In the genomic region with DNA sequence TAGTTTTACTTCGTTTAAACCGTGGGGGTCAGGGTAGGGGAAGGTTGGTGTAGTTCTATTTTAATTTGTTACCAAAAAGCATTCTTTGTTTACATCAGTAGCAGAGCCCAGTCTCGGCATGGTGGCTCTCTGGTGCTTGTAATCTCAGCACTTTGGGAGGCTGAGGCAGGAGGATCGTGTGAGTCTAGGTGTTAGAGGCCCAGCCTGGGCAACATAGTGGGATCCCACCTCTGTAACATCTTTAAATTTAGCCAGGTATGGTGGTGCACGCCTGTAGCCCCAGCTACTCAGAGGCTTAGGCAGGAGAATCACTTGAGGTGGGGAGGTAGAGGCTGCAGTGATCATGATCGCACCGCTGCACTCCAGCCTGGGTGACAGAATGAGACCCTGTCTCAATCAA, we compare ENCODE assay signal across 1 cellular context.
TF ChIP-seq lines count a peak whose summit lies in the region.

No MANE protein-coding gene starts in this region.

TF ChIP-seq in GM23338, 12 proteins besides CTCF, POLR2A, EP300 and RAD21:
- TF ChIP-seq JUNB (IDR thresholded peaks at IDR 0.05; ENCODE audit: unreplicated experiment) (no peak), ZNF114 (CRISPR knock-in tag; IDR thresholded peaks at IDR 0.05) (no peak), CREB1 (CRISPR knock-in tag; IDR thresholded peaks at IDR 0.05; ENCODE audit: low read depth) (no peak), EZH2phosphoT487 (IDR thresholded peaks at IDR 0.05; ENCODE audit: unreplicated experiment) (no peak), POLR2AphosphoS5 (IDR thresholded peaks at IDR 0.05; ENCODE audit: low read depth) (no peak), ZNF331 (CRISPR knock-in tag; IDR thresholded peaks at IDR 0.05; ENCODE audit: low read depth) (no peak), NANOG (IDR thresholded peaks at IDR 0.05; ENCODE audit: borderline replicate concordance) (no peak), EZH2 (IDR thresholded peaks at IDR 0.05; ENCODE audit: low read depth, unreplicated experiment) (no peak), STAT1 (IDR thresholded peaks at IDR 0.05; ENCODE audit: unreplicated experiment) (no peak)
- TF ChIP-seq, protein P1, sequence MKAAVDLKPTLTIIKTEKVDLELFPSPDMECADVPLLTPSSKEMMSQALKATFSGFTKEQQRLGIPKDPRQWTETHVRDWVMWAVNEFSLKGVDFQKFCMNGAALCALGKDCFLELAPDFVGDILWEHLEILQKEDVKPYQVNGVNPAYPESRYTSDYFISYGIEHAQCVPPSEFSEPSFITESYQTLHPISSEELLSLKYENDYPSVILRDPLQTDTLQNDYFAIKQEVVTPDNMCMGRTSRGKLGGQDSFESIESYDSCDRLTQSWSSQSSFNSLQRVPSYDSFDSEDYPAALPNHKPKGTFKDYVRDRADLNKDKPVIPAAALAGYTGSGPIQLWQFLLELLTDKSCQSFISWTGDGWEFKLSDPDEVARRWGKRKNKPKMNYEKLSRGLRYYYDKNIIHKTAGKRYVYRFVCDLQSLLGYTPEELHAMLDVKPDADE (IDR thresholded peaks at IDR 0.05), result no peak
- TF ChIP-seq, protein P2, sequence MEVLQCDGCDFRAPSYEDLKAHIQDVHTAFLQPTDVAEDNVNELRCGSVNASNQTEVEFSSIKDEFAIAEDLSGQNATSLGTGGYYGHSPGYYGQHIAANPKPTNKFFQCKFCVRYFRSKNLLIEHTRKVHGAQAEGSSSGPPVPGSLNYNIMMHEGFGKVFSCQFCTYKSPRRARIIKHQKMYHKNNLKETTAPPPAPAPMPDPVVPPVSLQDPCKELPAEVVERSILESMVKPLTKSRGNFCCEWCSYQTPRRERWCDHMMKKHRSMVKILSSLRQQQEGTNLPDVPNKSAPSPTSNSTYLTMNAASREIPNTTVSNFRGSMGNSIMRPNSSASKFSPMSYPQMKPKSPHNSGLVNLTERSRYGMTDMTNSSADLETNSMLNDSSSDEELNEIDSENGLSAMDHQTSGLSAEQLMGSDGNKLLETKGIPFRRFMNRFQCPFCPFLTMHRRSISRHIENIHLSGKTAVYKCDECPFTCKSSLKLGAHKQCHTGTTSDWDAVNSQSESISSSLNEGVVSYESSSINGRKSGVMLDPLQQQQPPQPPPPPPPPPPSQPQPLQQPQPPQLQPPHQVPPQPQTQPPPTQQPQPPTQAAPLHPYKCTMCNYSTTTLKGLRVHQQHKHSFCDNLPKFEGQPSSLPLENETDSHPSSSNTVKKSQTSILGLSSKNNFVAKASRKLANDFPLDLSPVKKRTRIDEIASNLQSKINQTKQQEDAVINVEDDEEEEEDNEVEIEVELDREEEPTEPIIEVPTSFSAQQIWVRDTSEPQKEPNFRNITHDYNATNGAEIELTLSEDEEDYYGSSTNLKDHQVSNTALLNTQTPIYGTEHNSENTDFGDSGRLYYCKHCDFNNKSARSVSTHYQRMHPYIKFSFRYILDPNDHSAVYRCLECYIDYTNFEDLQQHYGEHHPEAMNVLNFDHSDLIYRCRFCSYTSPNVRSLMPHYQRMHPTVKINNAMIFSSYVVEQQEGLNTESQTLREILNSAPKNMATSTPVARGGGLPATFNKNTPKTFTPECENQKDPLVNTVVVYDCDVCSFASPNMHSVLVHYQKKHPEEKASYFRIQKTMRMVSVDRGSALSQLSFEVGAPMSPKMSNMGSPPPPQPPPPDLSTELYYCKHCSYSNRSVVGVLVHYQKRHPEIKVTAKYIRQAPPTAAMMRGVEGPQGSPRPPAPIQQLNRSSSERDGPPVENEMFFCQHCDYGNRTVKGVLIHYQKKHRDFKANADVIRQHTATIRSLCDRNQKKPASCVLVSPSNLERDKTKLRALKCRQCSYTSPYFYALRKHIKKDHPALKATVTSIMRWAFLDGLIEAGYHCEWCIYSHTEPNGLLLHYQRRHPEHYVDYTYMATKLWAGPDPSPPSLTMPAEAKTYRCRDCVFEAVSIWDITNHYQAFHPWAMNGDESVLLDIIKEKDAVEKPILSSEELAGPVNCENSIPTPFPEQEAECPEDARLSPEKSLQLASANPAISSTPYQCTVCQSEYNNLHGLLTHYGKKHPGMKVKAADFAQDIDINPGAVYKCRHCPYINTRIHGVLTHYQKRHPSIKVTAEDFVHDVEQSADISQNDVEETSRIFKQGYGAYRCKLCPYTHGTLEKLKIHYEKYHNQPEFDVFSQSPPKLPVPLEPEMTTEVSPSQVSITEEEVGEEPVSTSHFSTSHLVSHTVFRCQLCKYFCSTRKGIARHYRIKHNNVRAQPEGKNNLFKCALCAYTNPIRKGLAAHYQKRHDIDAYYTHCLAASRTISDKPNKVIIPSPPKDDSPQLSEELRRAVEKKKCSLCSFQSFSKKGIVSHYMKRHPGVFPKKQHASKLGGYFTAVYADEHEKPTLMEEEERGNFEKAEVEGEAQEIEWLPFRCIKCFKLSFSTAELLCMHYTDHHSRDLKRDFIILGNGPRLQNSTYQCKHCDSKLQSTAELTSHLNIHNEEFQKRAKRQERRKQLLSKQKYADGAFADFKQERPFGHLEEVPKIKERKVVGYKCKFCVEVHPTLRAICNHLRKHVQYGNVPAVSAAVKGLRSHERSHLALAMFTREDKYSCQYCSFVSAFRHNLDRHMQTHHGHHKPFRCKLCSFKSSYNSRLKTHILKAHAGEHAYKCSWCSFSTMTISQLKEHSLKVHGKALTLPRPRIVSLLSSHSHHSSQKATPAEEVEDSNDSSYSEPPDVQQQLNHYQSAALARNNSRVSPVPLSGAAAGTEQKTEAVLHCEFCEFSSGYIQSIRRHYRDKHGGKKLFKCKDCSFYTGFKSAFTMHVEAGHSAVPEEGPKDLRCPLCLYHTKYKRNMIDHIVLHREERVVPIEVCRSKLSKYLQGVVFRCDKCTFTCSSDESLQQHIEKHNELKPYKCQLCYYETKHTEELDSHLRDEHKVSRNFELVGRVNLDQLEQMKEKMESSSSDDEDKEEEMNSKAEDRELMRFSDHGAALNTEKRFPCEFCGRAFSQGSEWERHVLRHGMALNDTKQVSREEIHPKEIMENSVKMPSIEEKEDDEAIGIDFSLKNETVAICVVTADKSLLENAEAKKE (CRISPR knock-in tag; IDR thresholded peaks at IDR 0.05), result no peak
- TF ChIP-seq, protein P3, sequence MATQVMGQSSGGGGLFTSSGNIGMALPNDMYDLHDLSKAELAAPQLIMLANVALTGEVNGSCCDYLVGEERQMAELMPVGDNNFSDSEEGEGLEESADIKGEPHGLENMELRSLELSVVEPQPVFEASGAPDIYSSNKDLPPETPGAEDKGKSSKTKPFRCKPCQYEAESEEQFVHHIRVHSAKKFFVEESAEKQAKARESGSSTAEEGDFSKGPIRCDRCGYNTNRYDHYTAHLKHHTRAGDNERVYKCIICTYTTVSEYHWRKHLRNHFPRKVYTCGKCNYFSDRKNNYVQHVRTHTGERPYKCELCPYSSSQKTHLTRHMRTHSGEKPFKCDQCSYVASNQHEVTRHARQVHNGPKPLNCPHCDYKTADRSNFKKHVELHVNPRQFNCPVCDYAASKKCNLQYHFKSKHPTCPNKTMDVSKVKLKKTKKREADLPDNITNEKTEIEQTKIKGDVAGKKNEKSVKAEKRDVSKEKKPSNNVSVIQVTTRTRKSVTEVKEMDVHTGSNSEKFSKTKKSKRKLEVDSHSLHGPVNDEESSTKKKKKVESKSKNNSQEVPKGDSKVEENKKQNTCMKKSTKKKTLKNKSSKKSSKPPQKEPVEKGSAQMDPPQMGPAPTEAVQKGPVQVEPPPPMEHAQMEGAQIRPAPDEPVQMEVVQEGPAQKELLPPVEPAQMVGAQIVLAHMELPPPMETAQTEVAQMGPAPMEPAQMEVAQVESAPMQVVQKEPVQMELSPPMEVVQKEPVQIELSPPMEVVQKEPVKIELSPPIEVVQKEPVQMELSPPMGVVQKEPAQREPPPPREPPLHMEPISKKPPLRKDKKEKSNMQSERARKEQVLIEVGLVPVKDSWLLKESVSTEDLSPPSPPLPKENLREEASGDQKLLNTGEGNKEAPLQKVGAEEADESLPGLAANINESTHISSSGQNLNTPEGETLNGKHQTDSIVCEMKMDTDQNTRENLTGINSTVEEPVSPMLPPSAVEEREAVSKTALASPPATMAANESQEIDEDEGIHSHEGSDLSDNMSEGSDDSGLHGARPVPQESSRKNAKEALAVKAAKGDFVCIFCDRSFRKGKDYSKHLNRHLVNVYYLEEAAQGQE (IDR thresholded peaks at IDR 0.05; ENCODE audit: unreplicated experiment), result no peak
